ENCODE assay signal across 9 cellular contexts in the genomic region with DNA sequence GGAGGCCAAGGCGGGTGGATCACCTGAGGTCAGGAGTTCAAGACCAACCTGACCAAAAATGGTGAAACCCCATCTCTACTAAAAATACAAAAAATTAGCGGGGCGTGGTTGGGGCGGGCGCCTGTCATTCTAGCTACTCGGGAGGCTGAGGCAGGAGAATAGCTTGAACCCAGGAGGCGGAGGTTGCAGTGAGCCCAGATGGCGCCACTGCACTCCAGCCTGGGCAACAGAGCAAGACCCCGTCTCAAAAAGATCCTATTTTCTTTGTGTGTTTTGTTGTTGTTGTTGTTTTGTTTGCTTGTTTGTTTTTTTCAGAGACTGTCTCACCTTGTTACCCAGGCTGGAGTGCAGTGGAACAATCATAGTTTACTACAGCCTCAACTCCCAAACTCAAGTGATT. TPM values are rescaled to one million over a fixed set of nuclear protein-coding genes. Genes with fewer than 3 reads are reported as not detected.
A peak's percentile ranks its signal among the peaks of the same experiment; 100 is the strongest.
DNase-seq lines count a peak whose midpoint lies in the region; ATAC-seq, FAIRE-seq and TF ChIP-seq lines count a peak whose summit lies in the region.
"Not testable (repeated sequence)": the region's sequence is repeated elsewhere in the genome, so short reads cannot be mapped to it uniquely, and the experiment has no call there.
"Had no signal": no experiment of that assay in that cellular context is flagged by ENCODE, and none has a peak within 500 bp of the region (broad histone marks: within the 10 kb centered on the region; RNA-seq: fewer than 3 reads in every experiment).

No MANE protein-coding gene starts in this region.

- ATAC-seq in WTC11, K562: not testable (repeated sequence)

- peaks cover 13% of the 10 kb centered on the region for H3K4me1 Mint-ChIP-seq in WTC11

- not testable (repeated sequence) for H3K27ac ChIP-seq in HEK293 (ENCODE audit: extremely low read depth, low read depth, low read length); K562 (ENCODE audit: extremely low read depth, low read depth, low read length); mesenchymal stem cell (ENCODE audit: low read length, poor library complexity, severe bottlenecking)
- peak overlapping the region; percentile 39 for H3K27ac ChIP-seq in hepatocyte
- peak overlapping the region; percentile 60 for H3K27ac ChIP-seq in osteoblast (ENCODE audit: low read depth, low read length)
- peak overlapping the region; percentile 97 for H3K27ac ChIP-seq in smooth muscle cell (ENCODE audit: low read depth)
- peak overlapping the region; percentile 47 to 55 for H3K27ac ChIP-seq in tibial artery

- not testable (repeated sequence) for BruUV-seq in K562 (replicated peaks; lab: Mats Ljungman, UMichigan)

- H3K4me3 ChIP-seq in HEK293 (ENCODE audit: low read depth, low read length); K562; hepatocyte; mesenchymal stem cell (ENCODE audit: insufficient read depth in 1 of 2, low read depth in 1 of 2, low read length in 2 of 2); smooth muscle cell; tibial artery: not testable (repeated sequence)
- H3K4me3 ChIP-seq in osteoblast (ENCODE audit: insufficient read depth, low read length), result peak overlapping the region; percentile 40

- not testable (repeated sequence) for H2AK5ac ChIP-seq in mesenchymal stem cell (ENCODE audit: low read length, severe bottlenecking)

- H2BK5ac ChIP-seq in mesenchymal stem cell (ENCODE audit: low read depth, low read length, poor library complexity, severe bottlenecking), result not testable (repeated sequence)

- not testable (repeated sequence) for H3K36me3 Mint-ChIP-seq in WTC11

- peak overlapping the region; percentile 27 for H2BK120ac ChIP-seq in mesenchymal stem cell (ENCODE audit: low read depth, low read length)

- not testable (repeated sequence) for H3K9me1 ChIP-seq in K562 (ENCODE audit: control insufficient read depth, insufficient read depth, low read length)

- H3F3A ChIP-seq in smooth muscle cell (ENCODE audit: low read depth), result peaks cover 22% of the 10 kb centered on the region

- not testable (repeated sequence) for H4K20me1 ChIP-seq in K562 (replicated peaks; ENCODE audit: control insufficient read depth, insufficient read depth, low read length); hepatocyte (ENCODE audit: insufficient read depth, poor library complexity, severe bottlenecking); osteoblast (ENCODE audit: insufficient read depth, low read length); smooth muscle cell (ENCODE audit: low read depth)

- not testable (repeated sequence) for H3K4me3 Mint-ChIP-seq in WTC11

- not testable (repeated sequence) for H3K27me3 ChIP-seq in K562 (ENCODE audit: control insufficient read depth in 2 of 2, insufficient read depth in 2 of 2, low read length in 2 of 2); hepatocyte; mesenchymal stem cell (ENCODE audit: control insufficient read depth in 1 of 2, insufficient read depth in 1 of 2, low read length in 2 of 2); osteoblast (ENCODE audit: insufficient read depth, low read length); smooth muscle cell (ENCODE audit: low read depth); tibial artery

- not testable (repeated sequence) for H2BK12ac ChIP-seq in mesenchymal stem cell (ENCODE audit: low read length in 2 of 2)

- whole genome bisulfite sequencing in K562 (ENCODE audit: insufficient coverage, low coverage, missing lambda C conversion rate), result 96% methylated on average over 4 of the region's 9 CpGs
- WGBS in hepatocyte (ENCODE audit: low lambda C conversion rate, missing lambda C conversion rate), result 96% methylated on average over 9 of the region's 9 CpGs
- WGBS in mesenchymal stem cell, result 99% methylated on average over 7 of the region's 9 CpGs
- WGBS in smooth muscle cell (ENCODE audit: low lambda C conversion rate), result 97% methylated on average over 9 of the region's 9 CpGs

- H3K14ac ChIP-seq in mesenchymal stem cell (ENCODE audit: low read length in 2 of 2), result not testable (repeated sequence)

- H3K79me2 ChIP-seq in K562 (ENCODE audit: control insufficient read depth, insufficient read depth, low read length); hepatocyte; osteoblast (ENCODE audit: insufficient read depth, low read length); smooth muscle cell (ENCODE audit: low read depth): not testable (repeated sequence)

- not testable (repeated sequence) for H3K9me3 ChIP-seq in HEK293 (ENCODE audit: control insufficient read depth, insufficient read depth, low read depth, low read length); K562 (replicated peaks; ENCODE audit: control insufficient read depth, insufficient read depth, low read depth, low read length); hepatocyte (ENCODE audit: low read depth); mesenchymal stem cell (ENCODE audit: control insufficient read depth, low read length); osteoblast (ENCODE audit: low read depth, low read length); smooth muscle cell (replicated peaks; ENCODE audit: low read depth); tibial artery

- not testable (repeated sequence) for H3K4ac ChIP-seq in mesenchymal stem cell (ENCODE audit: low read depth in 1 of 2, low read length in 2 of 2)

- not testable (repeated sequence) for H3K79me1 ChIP-seq in mesenchymal stem cell (replicated peaks; ENCODE audit: low read length, poor library complexity, severe bottlenecking)

- TF ChIP-seq EP300 in K562 (IDR thresholded peaks at IDR 0.05; ENCODE audit: low read length), result not testable (repeated sequence)

- TF ChIP-seq POLR2A in K562 (conservative IDR thresholded peaks at IDR 0.05), result not testable (repeated sequence)

- TF ChIP-seq CTCF in HEK293 (tag by site-specific recombination; IDR thresholded peaks at IDR 0.05); WTC11 (IDR thresholded peaks at IDR 0.05); K562 (IDR thresholded peaks at IDR 0.05 in 2 of 3, conservative IDR thresholded peaks at IDR 0.05 in 1 of 3; ENCODE audit: insufficient read depth in 2 of 3, low read depth in 1 of 3, low read length in 3 of 3); hepatocyte (IDR thresholded peaks at IDR 0.05; ENCODE audit: poor library complexity); osteoblast (IDR thresholded peaks at IDR 0.05; ENCODE audit: extremely low read depth, low read depth, low read length); smooth muscle cell (IDR thresholded peaks at IDR 0.05; ENCODE audit: borderline replicate concordance, insufficient read depth, poor library complexity, severe bottlenecking); tibial artery (IDR thresholded peaks at IDR 0.05): not testable (repeated sequence)

- H3K9me3 Mint-ChIP-seq in WTC11, result not testable (repeated sequence)

- not testable (repeated sequence) for H3K36me3 ChIP-seq in HEK293 (ENCODE audit: control insufficient read depth in 2 of 2, insufficient read depth in 1 of 2, low read length in 2 of 2); K562 (ENCODE audit: control insufficient read depth, insufficient read depth, low read length); hepatocyte (replicated peaks; ENCODE audit: insufficient read depth, low read depth); mesenchymal stem cell (ENCODE audit: control insufficient read depth in 1 of 2, insufficient read depth in 2 of 2, low read depth in 1 of 2, low read length in 2 of 2); osteoblast (ENCODE audit: insufficient read depth, low read length); smooth muscle cell (ENCODE audit: low read depth); tibial artery

- H3K9me2 ChIP-seq in hepatocyte (replicated peaks; ENCODE audit: insufficient read depth), result not testable (repeated sequence)

- H3K9ac ChIP-seq in K562 (ENCODE audit: insufficient read depth in 1 of 2, low read depth in 2 of 2, low read length in 2 of 2); mesenchymal stem cell (ENCODE audit: low read length); smooth muscle cell (ENCODE audit: low read depth): not testable (repeated sequence)

- POLR2A ChIA-PET in HEK293 (lab: Yijun Ruan, JAX), result interaction anchor here (0.6 to 1.0 kb wide), 2 partner anchors 15 to 23 kb away, joined by 5 read pairs; a partner anchor contains a TSS
- POLR2A ChIA-PET in WTC11 (lab: Charles Lee), result interaction anchor here (0.7 kb wide), 1 partner anchor 36 kb away, joined by 9 read pairs; no protein-coding TSS in a partner anchor
- POLR2A ChIA-PET in K562 (lab: Yijun Ruan, JAX), result interaction anchor here (1.4 kb wide), 1 partner anchor 11 kb away, joined by 4 read pairs; a partner anchor contains a TSS

- not testable (repeated sequence) for H4K91ac ChIP-seq in mesenchymal stem cell (ENCODE audit: low read length)

- CTCF ChIA-PET in HEK293 (lab: Yijun Ruan, JAX), result interaction anchor here (0.7 to 2.2 kb wide), 4 partner anchors 9 to 106 kb away, joined by 3 to 5 read pairs (median 4); no protein-coding TSS in a partner anchor
- CTCF ChIA-PET in WTC11 (lab: Charles Lee), result interaction anchor here (0.6 to 1.4 kb wide), 3 partner anchors 11 to 122 kb away, joined by 3 to 4 read pairs (median 3); no protein-coding TSS in a partner anchor
- CTCF ChIA-PET in K562 (lab: Yijun Ruan, JAX; ENCODE audit: low intra/inter-chr PET ratio), result not testable (repeated sequence)

- H3K4me2 ChIP-seq in K562 (ENCODE audit: insufficient read depth, low read length); hepatocyte; mesenchymal stem cell (ENCODE audit: low read length, poor library complexity, severe bottlenecking): not testable (repeated sequence)
- H3K4me2 ChIP-seq in osteoblast (ENCODE audit: insufficient read depth, low read length), result peak overlapping the region; percentile 63
- H3K4me2 ChIP-seq in smooth muscle cell, result peak overlapping the region; percentile 66

- not testable (repeated sequence) for H3K27ac Mint-ChIP-seq in WTC11

- intact Hi-C loops in K562 (cut with micrococcal nuclease); tibial artery (cut with DNase I; ENCODE audit: low total_unique reads): not testable (repeated sequence)

- in situ Hi-C loops in K562 (cut with MboI), result not testable (repeated sequence)

- FAIRE-seq in K562 (lab: Jason Lieb, UNC), result not testable (repeated sequence)

- H4K8ac ChIP-seq in mesenchymal stem cell (ENCODE audit: low read length), result peak overlapping the region; percentile 12

- H3K27me3 Mint-ChIP-seq in WTC11 (ENCODE audit: low read depth), result not testable (repeated sequence)

- H3K23ac ChIP-seq in mesenchymal stem cell (ENCODE audit: low read length in 2 of 2), result not testable (repeated sequence)

- TF ChIP-seq RAD21 in K562 (CRISPR knock-in tag; conservative IDR thresholded peaks at IDR 0.05 in 1 of 2, IDR thresholded peaks at IDR 0.05 in 1 of 2), result not testable (repeated sequence)

- not testable (repeated sequence) for DNase-seq in WTC11 (ENCODE audit: low spot score); K562 (ENCODE audit: extremely low read depth in 1 of 4, low spot score in 3 of 4); hepatocyte (ENCODE audit: low spot score); mesenchymal stem cell; osteoblast (ENCODE audit: insufficient read length, low spot score, missing footprints); smooth muscle cell (lab: John Stamatoyannopoulos, UW; ENCODE audit: unreplicated experiment); tibial artery

- peak overlapping the region in 1 of 2 experiments; percentile 57 for H3K18ac ChIP-seq in mesenchymal stem cell (ENCODE audit: low read depth in 1 of 2, low read length in 2 of 2)

- H2AFZ ChIP-seq in K562 (ENCODE audit: low read depth, low read length); hepatocyte; mesenchymal stem cell (ENCODE audit: low read depth, low read length); smooth muscle cell (ENCODE audit: low read depth): not testable (repeated sequence)
- H2AFZ ChIP-seq in osteoblast (ENCODE audit: low read length), result peak overlapping the region; percentile 8

- not testable (repeated sequence) for H2BK15ac ChIP-seq in mesenchymal stem cell (ENCODE audit: low read depth, poor library complexity, severe bottlenecking)

- H3K4me1 ChIP-seq in HEK293 (ENCODE audit: control insufficient read depth, insufficient read depth, low read length); hepatocyte (ENCODE audit: insufficient read depth); smooth muscle cell (ENCODE audit: low read depth): not testable (repeated sequence)
- H3K4me1 ChIP-seq in K562 (replicated peaks in 1 of 2; ENCODE audit: control insufficient read depth in 2 of 2, insufficient read depth in 2 of 2, low read length in 2 of 2) (peaks cover 7 to 16% of the 10 kb centered on the region in 2 experiments; a peak in 4 of 5 replicates), mesenchymal stem cell (ENCODE audit: control insufficient read depth, insufficient read depth, low read depth, low read length) (peaks cover 18% of the 10 kb centered on the region), osteoblast (ENCODE audit: insufficient read depth, low read length) (peaks cover 10% of the 10 kb centered on the region), tibial artery (peaks cover 0 to 33% (median 17%) of the 10 kb centered on the region in 4 donors)

RNA-seq across cellular contexts. Expression of a gene that starts 11.5 kb away (rescaled TPM):
- 3.5 to 4.9 TPM (median 4.3 TPM) in 3 replicates for total RNA-seq in WTC11 (2021)
- total RNA-seq in K562 (2011; cell fraction: chromatin; rRNA removed; ENCODE audit: low replicate concordance), result 66.3 and 211 TPM in 2 replicates
- 185 and 234 TPM in 2 replicates for total RNA-seq in K562 (2011; cell fraction: nucleolus; rRNA removed)
- 108 and 114 TPM in 2 replicates for total RNA-seq in K562 (2011; cell fraction: nucleoplasm; rRNA removed)
- total RNA-seq in K562 (2014; rRNA removed), result 43.5 and 51.6 TPM in 2 replicates
- 24.1 and 30.3 TPM in 2 replicates for total RNA-seq in K562 (2014; rRNA removed; fragmentation: Illumina TruSeq; extraction: Trizol)
- total RNA-seq in K562 (2015; rRNA removed; fragmentation: Illumina TruSeq; extraction: Trizol), result 28.6 and 31.9 TPM in 2 replicates
- total RNA-seq in K562 (2021), result 93.6 and 97.5 TPM in 2 replicates
- polyA plus RNA-seq in K562 (2011; rRNA removed), result 37.5 and 60.1 TPM in 2 replicates
- polyA plus RNA-seq in K562 (2011; cell fraction: cytosol; rRNA removed), result 43.3 and 57.1 TPM in 2 replicates
- polyA plus RNA-seq in K562 (2011; cell fraction: nucleus; rRNA removed), result 61.7 and 85.4 TPM in 2 replicates
- 83.6 and 173 TPM in 2 replicates for polyA plus RNA-seq in K562 (2012)
- 29.6 and 39.7 TPM in 2 replicates for polyA plus RNA-seq in K562 (2014; fragmentation: Illumina TruSeq; extraction: Trizol)
- 10 to 100 TPM in 1 of 2 experiments, 1 to 10 TPM in 1; 10.0 to 15.6 TPM for polyA plus RNA-seq in K562 (2014; fragmentation: Nextera tagmentation; extraction: Ambion mirVana)
- polyA plus RNA-seq in K562 (2014; rRNA removed), result 33.7 and 42.0 TPM in 2 replicates
- polyA minus RNA-seq in K562 (2011; rRNA and poly(A)+ RNA removed), result 43.0 and 43.3 TPM in 2 replicates
- polyA minus RNA-seq in K562 (2011; cell fraction: cytosol; rRNA and poly(A)+ RNA removed), result 86.4 and 94.1 TPM in 2 replicates
- polyA minus RNA-seq in K562 (2011; cell fraction: nucleus; rRNA and poly(A)+ RNA removed), result 27.1 and 30.0 TPM in 2 replicates
- total RNA-seq in hepatocyte, result 1.8 and 7.7 TPM in 2 replicates
- 10.1 and 15.2 TPM in 2 replicates for polyA plus RNA-seq in hepatocyte
- 116 TPM for polyA plus RNA-seq in mesenchymal stem cell (2013, experiment 1 of 2)
- polyA plus RNA-seq in mesenchymal stem cell (2013, experiment 2 of 2), result 113 TPM
- total RNA-seq in osteoblast, result 62.5 and 71.3 TPM in 2 replicates
- 51.4 and 58.0 TPM in 2 replicates for total RNA-seq in smooth muscle cell
- 65.6 and 92.9 TPM in 2 replicates for polyA plus RNA-seq in smooth muscle cell
- total RNA-seq: A172 had no signal

RNA-seq across cellular contexts. Expression of a gene that starts 23.0 kb away (rescaled TPM):
- total RNA-seq in WTC11 (2021), result 1,216 to 1,403 TPM (median 1,352 TPM) in 3 replicates
- 132 and 247 TPM in 2 replicates for total RNA-seq in K562 (2011; cell fraction: chromatin; rRNA removed; ENCODE audit: low replicate concordance)
- 377 and 399 TPM in 2 replicates for total RNA-seq in K562 (2011; cell fraction: nucleolus; rRNA removed)
- total RNA-seq in K562 (2011; cell fraction: nucleoplasm; rRNA removed), result 354 and 382 TPM in 2 replicates
- total RNA-seq in K562 (2014; rRNA removed), result 2,054 and 2,801 TPM in 2 replicates
- 1,199 and 1,477 TPM in 2 replicates for total RNA-seq in K562 (2014; rRNA removed; fragmentation: Illumina TruSeq; extraction: Trizol)
- 1,630 and 1,692 TPM in 2 replicates for total RNA-seq in K562 (2015; rRNA removed; fragmentation: Illumina TruSeq; extraction: Trizol)
- total RNA-seq in K562 (2021), result 1,581 and 1,675 TPM in 2 replicates
- polyA plus RNA-seq in K562 (2011; rRNA removed), result 1,069 and 1,272 TPM in 2 replicates
- 1,564 and 2,005 TPM in 2 replicates for polyA plus RNA-seq in K562 (2011; cell fraction: cytosol; rRNA removed)
- polyA plus RNA-seq in K562 (2011; cell fraction: nucleus; rRNA removed), result 726 and 879 TPM in 2 replicates
- 2,693 and 3,124 TPM in 2 replicates for polyA plus RNA-seq in K562 (2012)
- 1,681 and 1,922 TPM in 2 replicates for polyA plus RNA-seq in K562 (2014; fragmentation: Illumina TruSeq; extraction: Trizol)
- 1,000 to 10,000 TPM; 3,942 to 4,143 TPM for polyA plus RNA-seq in K562 (2014; fragmentation: Nextera tagmentation; extraction: Ambion mirVana)
- 1,696 and 2,000 TPM in 2 replicates for polyA plus RNA-seq in K562 (2014; rRNA removed)
- polyA minus RNA-seq in K562 (2011; rRNA and poly(A)+ RNA removed), result 966 and 1,497 TPM in 2 replicates
- polyA minus RNA-seq in K562 (2011; cell fraction: cytosol; rRNA and poly(A)+ RNA removed), result 625 and 785 TPM in 2 replicates
- polyA minus RNA-seq in K562 (2011; cell fraction: nucleus; rRNA and poly(A)+ RNA removed), result 116 and 251 TPM in 2 replicates
- 1,250 and 1,335 TPM in 2 replicates for total RNA-seq in hepatocyte
- polyA plus RNA-seq in hepatocyte, result 2,041 and 2,117 TPM in 2 replicates
- 2,793 TPM for polyA plus RNA-seq in mesenchymal stem cell (2013, experiment 1 of 2)
- polyA plus RNA-seq in mesenchymal stem cell (2013, experiment 2 of 2), result 2,890 TPM
- total RNA-seq in osteoblast, result 1,190 and 1,199 TPM in 2 replicates
- 1,100 and 1,184 TPM in 2 replicates for total RNA-seq in smooth muscle cell
- polyA plus RNA-seq in smooth muscle cell, result 2,038 and 2,323 TPM in 2 replicates

RNA-seq across cellular contexts. Expression of a gene that starts 50.6 kb away (rescaled TPM):
- total RNA-seq in WTC11 (2021) (151 to 152 TPM (median 151 TPM) in 3 replicates), K562 (2014; rRNA removed) (90.9 and 131 TPM in 2 replicates), K562 (2014; rRNA removed; fragmentation: Illumina TruSeq; extraction: Trizol) (89.6 and 95.5 TPM in 2 replicates), K562 (2015; rRNA removed; fragmentation: Illumina TruSeq; extraction: Trizol) (67.4 and 75.0 TPM in 2 replicates), K562 (2021) (86.1 and 89.1 TPM in 2 replicates), hepatocyte (40.4 and 46.2 TPM in 2 replicates), osteoblast (5.1 and 6.8 TPM in 2 replicates), smooth muscle cell (17.5 and 21.2 TPM in 2 replicates)
- 56.5 and 86.7 TPM in 2 replicates for total RNA-seq in K562 (2011; cell fraction: chromatin; rRNA removed; ENCODE audit: low replicate concordance)
- total RNA-seq in K562 (2011; cell fraction: nucleolus; rRNA removed), result 65.5 and 66.5 TPM in 2 replicates
- 76.8 and 103 TPM in 2 replicates for total RNA-seq in K562 (2011; cell fraction: nucleoplasm; rRNA removed)
- polyA plus RNA-seq in K562 (2011; rRNA removed) (112 and 128 TPM in 2 replicates), K562 (2014; fragmentation: Illumina TruSeq; extraction: Trizol) (89.3 and 96.6 TPM in 2 replicates), K562 (2014; fragmentation: Nextera tagmentation; extraction: Ambion mirVana) (10 to 100 TPM; 17.8 to 25.8 TPM), K562 (2014; rRNA removed) (91.8 and 100 TPM in 2 replicates), hepatocyte (51.0 and 52.4 TPM in 2 replicates), smooth muscle cell (33.9 and 44.5 TPM in 2 replicates)
- 115 and 125 TPM in 2 replicates for polyA plus RNA-seq in K562 (2011; cell fraction: cytosol; rRNA removed)
- 114 and 127 TPM in 2 replicates for polyA plus RNA-seq in K562 (2011; cell fraction: nucleus; rRNA removed)
- polyA plus RNA-seq in K562 (2012), result 64.4 and 69.3 TPM in 2 replicates
- 53.0 and 61.8 TPM in 2 replicates for polyA minus RNA-seq in K562 (2011; rRNA and poly(A)+ RNA removed)
- 24.5 and 25.6 TPM in 2 replicates for polyA minus RNA-seq in K562 (2011; cell fraction: cytosol; rRNA and poly(A)+ RNA removed)
- 17.9 and 22.4 TPM in 2 replicates for polyA minus RNA-seq in K562 (2011; cell fraction: nucleus; rRNA and poly(A)+ RNA removed)
- 35.4 TPM for polyA plus RNA-seq in mesenchymal stem cell (2013, experiment 1 of 2)
- 35.7 TPM for polyA plus RNA-seq in mesenchymal stem cell (2013, experiment 2 of 2)
